In the genomic region with DNA sequence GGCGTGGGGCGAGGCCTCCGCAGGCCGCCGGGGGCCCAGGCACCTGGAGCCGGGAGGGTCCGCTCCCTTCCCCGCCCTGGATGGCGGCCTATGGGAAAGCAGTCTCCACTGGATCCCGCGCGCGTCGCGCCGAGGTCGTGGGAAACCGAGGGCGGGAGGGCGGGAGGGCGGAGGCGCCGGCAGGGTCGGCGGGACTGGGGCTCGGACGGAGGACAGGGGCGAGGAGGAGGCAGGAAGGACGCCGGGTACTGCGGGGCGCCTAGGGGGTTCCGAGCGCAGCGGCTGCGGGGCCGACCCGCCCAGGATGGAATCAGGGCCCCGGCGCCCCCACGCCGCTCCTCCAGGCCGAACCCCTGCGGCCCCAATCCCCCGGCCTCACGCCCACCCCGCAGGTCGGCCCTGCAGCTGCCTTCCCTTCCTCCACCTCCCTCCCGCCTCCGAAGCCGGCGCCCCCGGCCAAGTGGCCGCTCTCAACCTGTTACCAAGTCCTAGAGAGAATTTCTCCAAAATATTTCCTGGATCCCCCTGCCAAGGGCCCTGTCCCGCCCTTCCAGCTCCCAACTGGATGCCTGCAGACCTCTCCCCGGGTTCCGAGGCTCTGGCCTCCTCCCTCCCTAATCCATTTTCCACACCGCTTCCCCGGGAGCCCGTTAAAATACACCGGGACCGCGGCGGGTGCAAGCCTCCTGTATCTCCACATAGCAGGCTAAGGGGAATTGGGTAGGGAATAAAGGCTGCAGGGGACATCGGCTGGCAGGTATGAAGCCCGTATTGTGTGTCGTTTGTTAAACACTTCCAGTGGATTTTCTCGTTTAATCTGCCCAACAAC, we compare ENCODE assay signal across 8 cellular contexts.
A peak's percentile ranks its signal among the peaks of the same experiment; 100 is the strongest.
DNase-seq lines count a peak whose midpoint lies in the region; ATAC-seq, FAIRE-seq and TF ChIP-seq lines count a peak whose summit lies in the region.

No MANE protein-coding gene starts in this region.

- H3K23me2 ChIP-seq in H9 (ENCODE audit: insufficient read length, low read depth, low read length, poor library complexity, severe bottlenecking) = peaks cover 19% of the 10 kb centered on the region

- no peak overlapping the region for H3T11ph ChIP-seq in H9 (ENCODE audit: low read length)

- H3K4me1 ChIP-seq in H9 (ENCODE audit: insufficient read depth, low read length) (no peaks in the 10 kb centered on the region; the same call in 1 of the 2 replicates), pancreas (peaks cover 0 to 5% (median 0%) of the 10 kb centered on the region in 3 donors)

- no peak overlapping the region for H3K9ac ChIP-seq in H9 (ENCODE audit: extremely low read depth, insufficient read length, low read length)

- H3K4me3 Mint-ChIP-seq in H9 = peak overlapping the region; percentile 67 to 87
- H3K4me3 Mint-ChIP-seq in activated T-cell treated with anti-CD3 and anti-CD28 coated beads, Interleukin-2, amount 50 U/mL, for 4 hours = peak overlapping the region; percentile 83

- H2AFZ ChIP-seq in H9 (ENCODE audit: low read length) = no peak overlapping the region

- H3K36me3 Mint-ChIP-seq in H9 (ENCODE audit: insufficient read depth in 1 of 3, low read depth in 3 of 3) = no peaks in the 10 kb centered on the region; a peak in 1 of 7 replicates
- H3K36me3 Mint-ChIP-seq in activated T-cell treated with anti-CD3 and anti-CD28 coated beads, Interleukin-2, amount 50 U/mL, for 4 hours (ENCODE audit: insufficient read depth) = no peaks in the 10 kb centered on the region

- intact Hi-C loops in head of caudate nucleus (cut with DNase I) (no loop called here), pancreas (cut with DNase I) (no loop called here)

- no peak overlapping the region for H2BK120ac ChIP-seq in H9 (ENCODE audit: low read depth, low read length, poor library complexity, severe bottlenecking)

- no peak overlapping the region for H4K8ac ChIP-seq in H9 (replicated peaks; ENCODE audit: insufficient read length, low read depth, low read length)

- peak; percentile 20 to 38 for ATAC-seq in activated T-cell treated with anti-CD3 and anti-CD28 coated beads, Interleukin-2, amount 50 U/mL, for 4 hours
- ATAC-seq in pancreas = peak; percentile 39 to 64 (median 50)
- no peak for ATAC-seq in HG02798 (IDR thresholded peaks at IDR 0.05; ENCODE audit: poor library complexity, unreplicated experiment)
- no peak for ATAC-seq in GM18870 (IDR thresholded peaks at IDR 0.05; ENCODE audit: unreplicated experiment)

- no peaks in the 10 kb centered on the region for H4K20me1 ChIP-seq in H9 (ENCODE audit: control insufficient read depth, insufficient read depth, insufficient read length)

- H3K27me3 Mint-ChIP-seq in H9 (ENCODE audit: low read depth) = peaks cover 83% of the 10 kb centered on the region
- H3K27me3 Mint-ChIP-seq in activated T-cell treated with anti-CD3 and anti-CD28 coated beads, Interleukin-2, amount 50 U/mL, for 4 hours (ENCODE audit: low read depth) = peaks cover 17% of the 10 kb centered on the region

- no peak overlapping the region for H3K4ac ChIP-seq in H9 (ENCODE audit: low read depth, low read length)

- H3K27ac Mint-ChIP-seq in H9 = no peak overlapping the region

- H3K36me3 ChIP-seq in pancreas = no peaks in the 10 kb centered on the region

- H3K27ac ChIP-seq in H9 (ENCODE audit: insufficient read length, low read depth, low read length) (no peak overlapping the region), pancreas (peak overlapping the region in 2 of 4 donors; percentile 17 to 19)

- H3K79me1 ChIP-seq in H9 (ENCODE audit: insufficient read depth, low read depth, low read length, poor library complexity, severe bottlenecking) = no peaks in the 10 kb centered on the region

- H3K4me1 Mint-ChIP-seq in H9 = peaks cover 14 to 31% of the 10 kb centered on the region in 2 experiments
- H3K4me1 Mint-ChIP-seq in activated T-cell treated with anti-CD3 and anti-CD28 coated beads, Interleukin-2, amount 50 U/mL, for 4 hours (ENCODE audit: low read depth) = peaks cover 64% of the 10 kb centered on the region

- no peaks in the 10 kb centered on the region; a peak in 2 of 5 replicates for H3K9me3 Mint-ChIP-seq in H9
- H3K9me3 Mint-ChIP-seq in activated T-cell treated with anti-CD3 and anti-CD28 coated beads, Interleukin-2, amount 50 U/mL, for 4 hours = no peaks in the 10 kb centered on the region

- no peak overlapping the region for H3K56ac ChIP-seq in H9 (ENCODE audit: insufficient read length, low read depth, low read length)

- H3K9me3 ChIP-seq in H9 (ENCODE audit: control insufficient read depth, low read depth, low read length) (no peaks in the 10 kb centered on the region), pancreas (no peaks in the 10 kb centered on the region)

- H3K4me2 ChIP-seq in H9 (ENCODE audit: insufficient read depth, insufficient read length, low read length) = peak overlapping the region; percentile 72

- no peak overlapping the region; the same call in 1 of the 2 replicates for H3K14ac ChIP-seq in H9 (ENCODE audit: insufficient read depth, low read length)

- DNase-seq in H9 (no peak), head of caudate nucleus (peak in 32 of 42 donors; percentile 13 to 68 (median 36)), pancreas (peak in 2 of 6 donors; percentile 25 to 64), DMS153 (lab: John Stamatoyannopoulos, UW) (no peak)
- DNase-seq in activated T-cell treated with anti-CD3 and anti-CD28 coated beads, Interleukin-2, amount 50 U/mL, for 4 hours = no peak
- no peak for DNase-seq in stimulated activated naive CD4-positive, alpha-beta T cell treated with Interleukin-2 at 50 U/mL for 16 hours (lab: John Stamatoyannopoulos, UW)

- H4K91ac ChIP-seq in H9 (ENCODE audit: insufficient read length, low read depth, low read length) = no peak overlapping the region

- no peak overlapping the region for H4K5ac ChIP-seq in H9 (ENCODE audit: insufficient read length, low read depth, low read length)

- no peak overlapping the region for H2BK20ac ChIP-seq in H9 (ENCODE audit: low read depth, low read length, poor library complexity, severe bottlenecking)

- TF ChIP-seq CTCF in H9 (conservative IDR thresholded peaks at IDR 0.05) (no peak), pancreas (IDR thresholded peaks at IDR 0.05) (no peak)

- H3K27me3 ChIP-seq in H9 (ENCODE audit: insufficient read depth, low read length) (peaks cover 49% of the 10 kb centered on the region; the same call in 1 of the 2 replicates), pancreas (no peaks in the 10 kb centered on the region)

- H2BK12ac ChIP-seq in H9 (ENCODE audit: insufficient read length, low read depth, low read length) = no peak overlapping the region

- no peak overlapping the region; the same call in 1 of the 2 replicates for H2BK15ac ChIP-seq in H9 (ENCODE audit: low read depth, low read length)

- no peak overlapping the region for H3K18ac ChIP-seq in H9 (ENCODE audit: insufficient read length, low read depth, low read length)

- H3K79me2 ChIP-seq in H9 (ENCODE audit: insufficient read depth, low read length) = no peaks in the 10 kb centered on the region

- peak overlapping the region; percentile 33 to 61 (median 46) for H3K4me3 ChIP-seq in pancreas

- no peak overlapping the region for H2BK5ac ChIP-seq in H9 (ENCODE audit: insufficient read length, low read length)

- no CpG with 5 or more reads among the region's 68 CpGs for WGBS in H9 (ENCODE audit: extremely low coverage, insufficient read length, low lambda C conversion rate)
- 4 to 6% methylated on average over 47 to 68 of the region's 68 CpGs for WGBS in pancreas, 2 donors

- FAIRE-seq in pancreas (lab: Jason Lieb, UNC) = no peak

- H3K23ac ChIP-seq in H9 (ENCODE audit: insufficient read length, low read depth, low read length) = no peak overlapping the region

- H2AK5ac ChIP-seq in H9 (ENCODE audit: insufficient read length, low read length) = no peak overlapping the region

Comparison
In these comparisons a context has a peak if more than half of its experiments do, and no peak if none do; other contexts are left out.
1. DNase-seq: peak in head of caudate nucleus (32 of 42); none in H9 (single experiment), activated T-cell treated with anti-CD3 and anti-CD28 coated beads, Interleukin-2, amount 50 U/mL, for 4 hours (single experiment), DMS153 (single experiment) and stimulated activated naive CD4-positive, alpha-beta T cell treated with Interleukin-2 at 50 U/mL for 16 hours (single experiment).
2. ATAC-seq: peak in activated T-cell treated with anti-CD3 and anti-CD28 coated beads, Interleukin-2, amount 50 U/mL, for 4 hours (2 of 2) and pancreas (4 of 4); none in HG02798 (single experiment) and GM18870 (single experiment).